Comparison of ENCODE assay signal across 9 cellular contexts in genomic region chr1:165686121-165686970, GRCh38. TPM values are rescaled to one million over a fixed set of nuclear protein-coding genes. Genes with fewer than 3 reads are reported as not detected.
A peak's percentile ranks its signal among the peaks of the same experiment; 100 is the strongest.
DNase-seq lines count a peak whose midpoint lies in the region; ATAC-seq and TF ChIP-seq lines count a peak whose summit lies in the region.
"Had no signal": no experiment of that assay in that cellular context is flagged by ENCODE, and none has a peak within 500 bp of the region (broad histone marks: within the 10 kb centered on the region; RNA-seq: fewer than 3 reads in every experiment).

No MANE protein-coding gene starts in this region.

- intact Hi-C loops in mucosa of descending colon (cut with DNase I, micrococcal nuclease) = no loop called here

- no peaks in the 10 kb centered on the region for H3K9me3 ChIP-seq in RWPE2 (ENCODE audit: severe bottlenecking)
- no peaks in the 10 kb centered on the region for H3K9me3 ChIP-seq in mucosa of descending colon

- no peak for DNase-seq in T-helper 2 cell treated with Interferon-gamma antibody and Interleukin-4, amounts not matched to agents 5 μg/mL and 100 μg/mL, for 36 hours (ENCODE audit: low spot score)
- DNase-seq in T-helper 2 cell = no peak
- no peak for DNase-seq in RWPE2 (ENCODE audit: low spot score)
- no peak for DNase-seq in mucosa of descending colon
- DNase-seq in activated effector memory CD4-positive, alpha-beta T cell treated with anti-CD3 and anti-CD28 coated beads, Interleukin-2, amount 50 U/mL, for 16 hours = no peak
- no peak for DNase-seq in stimulated activated CD4-positive, alpha-beta T cell treated with anti-CD3 and anti-CD28 coated beads, Interleukin-4, amount 100 ng/mL, for 1 hour
- DNase-seq: ACHN had no signal

- peaks cover 41% of the 10 kb centered on the region for H3K4me1 Mint-ChIP-seq in T-helper 2 cell treated with Interferon-gamma antibody and Interleukin-4, amounts not matched to agents 5 μg/mL and 100 μg/mL, for 36 hours (ENCODE audit: low read depth)

- peak overlapping the region; percentile 34 for H3K4me3 Mint-ChIP-seq in T-helper 2 cell treated with Interferon-gamma antibody and Interleukin-4, amounts not matched to agents 5 μg/mL and 100 μg/mL, for 36 hours

- no peak overlapping the region for H3K4me3 ChIP-seq in RWPE2 (ENCODE audit: severe bottlenecking)
- no peak overlapping the region for H3K4me3 ChIP-seq in mucosa of descending colon

- ATAC-seq in HG02610 (IDR thresholded peaks at IDR 0.05; ENCODE audit: unreplicated experiment) = peak; percentile 57
- ATAC-seq in RWPE2 (ENCODE audit: low read depth) = no peak
- ATAC-seq in mucosa of descending colon = peak; percentile 38
- ATAC-seq in GM18873 (IDR thresholded peaks at IDR 0.05; ENCODE audit: low FRiP score, unreplicated experiment) = no peak

- no peaks in the 10 kb centered on the region for H3K4me1 ChIP-seq in RWPE2 (ENCODE audit: insufficient read depth, poor library complexity, severe bottlenecking)
- no peaks in the 10 kb centered on the region for H3K4me1 ChIP-seq in mucosa of descending colon (ENCODE audit: low read depth)

- peaks cover 56% of the 10 kb centered on the region for H3K36me3 ChIP-seq in RWPE2 (ENCODE audit: low read depth)
- H3K36me3 ChIP-seq in mucosa of descending colon (ENCODE audit: low read depth) = no peaks in the 10 kb centered on the region

- TF ChIP-seq CTCF in RWPE2 (IDR thresholded peaks at IDR 0.05; ENCODE audit: poor library complexity, severe bottlenecking) (peak; percentile 6), mucosa of descending colon (IDR thresholded peaks at IDR 0.05) (no peak)

- H3K27ac ChIP-seq in RWPE2 (ENCODE audit: poor library complexity, severe bottlenecking) = no peak overlapping the region

- H3K27me3 ChIP-seq in RWPE2 (ENCODE audit: insufficient read depth, poor library complexity, severe bottlenecking) = no peaks in the 10 kb centered on the region

- peaks cover 73% of the 10 kb centered on the region for H3K36me3 Mint-ChIP-seq in T-helper 2 cell treated with Interferon-gamma antibody and Interleukin-4, amounts not matched to agents 5 μg/mL and 100 μg/mL, for 36 hours (ENCODE audit: low read depth)

- no peaks in the 10 kb centered on the region for H3K27me3 Mint-ChIP-seq in T-helper 2 cell treated with Interferon-gamma antibody and Interleukin-4, amounts not matched to agents 5 μg/mL and 100 μg/mL, for 36 hours (ENCODE audit: low read depth)

- H3K9me3 Mint-ChIP-seq in T-helper 2 cell treated with Interferon-gamma antibody and Interleukin-4, amounts not matched to agents 5 μg/mL and 100 μg/mL, for 36 hours = peaks cover 7% of the 10 kb centered on the region

- H3K27ac Mint-ChIP-seq in T-helper 2 cell treated with Interferon-gamma antibody and Interleukin-4, amounts not matched to agents 5 μg/mL and 100 μg/mL, for 36 hours = peak overlapping the region; percentile 53

RNA-seq across cellular contexts. Expression of gene ALDH9A1, which starts 12.0 kb away (rescaled TPM):
- total RNA-seq in mucosa of descending colon = 10 to 100 TPM; 32.6 to 53.1 (median 49.8) TPM

RNA-seq across cellular contexts. Expression of gene MGST3, which starts 55.3 kb away (rescaled TPM):
- 100 to 1,000 TPM; 236 to 436 (median 367) TPM for total RNA-seq in mucosa of descending colon

Comparison
In these comparisons a context has a peak if more than half of its experiments do, and no peak if none do; other contexts are left out.
1. ATAC-seq: peak in HG02610 (single experiment) and mucosa of descending colon (single experiment); none in RWPE2 (single experiment) and GM18873 (single experiment).